In the genomic region with DNA sequence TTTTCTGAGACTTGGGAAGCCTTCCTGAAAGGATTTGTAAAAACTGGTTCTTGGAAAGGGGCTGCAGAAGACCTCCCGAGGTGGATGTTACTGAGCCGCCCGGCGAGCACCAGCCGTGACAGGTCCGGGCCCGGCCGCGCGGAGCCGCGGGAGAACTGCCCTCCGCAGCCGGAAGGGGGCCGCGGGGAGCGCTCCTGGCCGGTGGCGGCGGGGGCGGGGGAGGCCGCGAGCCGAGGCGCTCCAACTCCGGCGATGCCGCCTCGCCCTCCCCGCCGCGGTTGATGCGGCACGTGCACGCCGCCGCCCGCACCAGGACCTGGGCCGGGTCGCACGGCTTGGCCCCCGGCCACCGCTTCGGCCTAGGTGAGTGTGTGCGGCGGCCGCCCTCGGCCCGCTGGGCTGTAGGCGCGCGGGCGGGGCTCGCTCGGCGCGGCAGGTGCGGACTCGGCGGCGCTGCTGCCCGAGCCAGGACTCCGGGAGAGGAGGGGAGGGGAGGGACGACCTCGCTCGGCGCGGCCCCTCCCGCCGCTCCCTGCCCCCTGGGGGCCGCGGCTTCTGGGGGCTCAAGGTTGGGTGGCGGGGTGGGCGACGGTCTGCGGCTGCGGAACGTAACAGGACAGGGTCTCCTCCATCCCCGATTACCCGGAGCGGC, we compare ENCODE assay signal across 1 cellular context.
TF ChIP-seq lines count a peak whose summit lies in the region.

No MANE protein-coding gene starts in this region.

TF ChIP-seq in GM12878, 131 proteins besides CTCF, POLR2A, EP300 and RAD21 (continued from another document):
- TF ChIP-seq, protein P1, sequence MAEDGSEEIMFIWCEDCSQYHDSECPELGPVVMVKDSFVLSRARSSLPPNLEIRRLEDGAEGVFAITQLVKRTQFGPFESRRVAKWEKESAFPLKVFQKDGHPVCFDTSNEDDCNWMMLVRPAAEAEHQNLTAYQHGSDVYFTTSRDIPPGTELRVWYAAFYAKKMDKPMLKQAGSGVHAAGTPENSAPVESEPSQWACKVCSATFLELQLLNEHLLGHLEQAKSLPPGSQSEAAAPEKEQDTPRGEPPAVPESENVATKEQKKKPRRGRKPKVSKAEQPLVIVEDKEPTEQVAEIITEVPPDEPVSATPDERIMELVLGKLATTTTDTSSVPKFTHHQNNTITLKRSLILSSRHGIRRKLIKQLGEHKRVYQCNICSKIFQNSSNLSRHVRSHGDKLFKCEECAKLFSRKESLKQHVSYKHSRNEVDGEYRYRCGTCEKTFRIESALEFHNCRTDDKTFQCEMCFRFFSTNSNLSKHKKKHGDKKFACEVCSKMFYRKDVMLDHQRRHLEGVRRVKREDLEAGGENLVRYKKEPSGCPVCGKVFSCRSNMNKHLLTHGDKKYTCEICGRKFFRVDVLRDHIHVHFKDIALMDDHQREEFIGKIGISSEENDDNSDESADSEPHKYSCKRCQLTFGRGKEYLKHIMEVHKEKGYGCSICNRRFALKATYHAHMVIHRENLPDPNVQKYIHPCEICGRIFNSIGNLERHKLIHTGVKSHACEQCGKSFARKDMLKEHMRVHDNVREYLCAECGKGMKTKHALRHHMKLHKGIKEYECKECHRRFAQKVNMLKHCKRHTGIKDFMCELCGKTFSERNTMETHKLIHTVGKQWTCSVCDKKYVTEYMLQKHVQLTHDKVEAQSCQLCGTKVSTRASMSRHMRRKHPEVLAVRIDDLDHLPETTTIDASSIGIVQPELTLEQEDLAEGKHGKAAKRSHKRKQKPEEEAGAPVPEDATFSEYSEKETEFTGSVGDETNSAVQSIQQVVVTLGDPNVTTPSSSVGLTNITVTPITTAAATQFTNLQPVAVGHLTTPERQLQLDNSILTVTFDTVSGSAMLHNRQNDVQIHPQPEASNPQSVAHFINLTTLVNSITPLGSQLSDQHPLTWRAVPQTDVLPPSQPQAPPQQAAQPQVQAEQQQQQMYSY (CRISPR knock-in tag; IDR thresholded peaks at IDR 0.05): no peak
- TF ChIP-seq ZNF217 (IDR thresholded peaks at IDR 0.05) (0 out of 2 replicates have a peak, but pooled peaks have one; percentile 48), GATAD2B (conservative IDR thresholded peaks at IDR 0.05; ENCODE audit: low read depth) (peak; percentile 98), NR2C1 (IDR thresholded peaks at IDR 0.05) (peak; percentile 34; the same call in 1 of the 2 replicates), ZNF622 (IDR thresholded peaks at IDR 0.05) (no peak), TCF3 (IDR thresholded peaks at IDR 0.05; ENCODE audit: borderline replicate concordance, insufficient read depth, low read depth, low read length) (0 out of 2 replicates have a peak, but pooled peaks have one; percentile 20), SP1 (IDR thresholded peaks at IDR 0.05; ENCODE audit: low read depth, low read length) (no peak), HDAC6 (IDR thresholded peaks at IDR 0.05; ENCODE audit: unreplicated experiment) (no peak), STAT3 (IDR thresholded peaks at IDR 0.05; ENCODE audit: low read depth, low read length) (no peak), TCF7 (IDR thresholded peaks at IDR 0.05; ENCODE audit: borderline replicate concordance) (no peak), IKZF1 (conservative IDR thresholded peaks at IDR 0.05) (peak; percentile 90)
- TF ChIP-seq, protein P2, sequence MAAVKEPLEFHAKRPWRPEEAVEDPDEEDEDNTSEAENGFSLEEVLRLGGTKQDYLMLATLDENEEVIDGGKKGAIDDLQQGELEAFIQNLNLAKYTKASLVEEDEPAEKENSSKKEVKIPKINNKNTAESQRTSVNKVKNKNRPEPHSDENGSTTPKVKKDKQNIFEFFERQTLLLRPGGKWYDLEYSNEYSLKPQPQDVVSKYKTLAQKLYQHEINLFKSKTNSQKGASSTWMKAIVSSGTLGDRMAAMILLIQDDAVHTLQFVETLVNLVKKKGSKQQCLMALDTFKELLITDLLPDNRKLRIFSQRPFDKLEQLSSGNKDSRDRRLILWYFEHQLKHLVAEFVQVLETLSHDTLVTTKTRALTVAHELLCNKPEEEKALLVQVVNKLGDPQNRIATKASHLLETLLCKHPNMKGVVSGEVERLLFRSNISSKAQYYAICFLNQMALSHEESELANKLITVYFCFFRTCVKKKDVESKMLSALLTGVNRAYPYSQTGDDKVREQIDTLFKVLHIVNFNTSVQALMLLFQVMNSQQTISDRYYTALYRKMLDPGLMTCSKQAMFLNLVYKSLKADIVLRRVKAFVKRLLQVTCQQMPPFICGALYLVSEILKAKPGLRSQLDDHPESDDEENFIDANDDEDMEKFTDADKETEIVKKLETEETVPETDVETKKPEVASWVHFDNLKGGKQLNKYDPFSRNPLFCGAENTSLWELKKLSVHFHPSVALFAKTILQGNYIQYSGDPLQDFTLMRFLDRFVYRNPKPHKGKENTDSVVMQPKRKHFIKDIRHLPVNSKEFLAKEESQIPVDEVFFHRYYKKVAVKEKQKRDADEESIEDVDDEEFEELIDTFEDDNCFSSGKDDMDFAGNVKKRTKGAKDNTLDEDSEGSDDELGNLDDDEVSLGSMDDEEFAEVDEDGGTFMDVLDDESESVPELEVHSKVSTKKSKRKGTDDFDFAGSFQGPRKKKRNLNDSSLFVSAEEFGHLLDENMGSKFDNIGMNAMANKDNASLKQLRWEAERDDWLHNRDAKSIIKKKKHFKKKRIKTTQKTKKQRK (IDR thresholded peaks at IDR 0.05; ENCODE audit: low read depth, low read length): no peak
- TF ChIP-seq, protein P3, sequence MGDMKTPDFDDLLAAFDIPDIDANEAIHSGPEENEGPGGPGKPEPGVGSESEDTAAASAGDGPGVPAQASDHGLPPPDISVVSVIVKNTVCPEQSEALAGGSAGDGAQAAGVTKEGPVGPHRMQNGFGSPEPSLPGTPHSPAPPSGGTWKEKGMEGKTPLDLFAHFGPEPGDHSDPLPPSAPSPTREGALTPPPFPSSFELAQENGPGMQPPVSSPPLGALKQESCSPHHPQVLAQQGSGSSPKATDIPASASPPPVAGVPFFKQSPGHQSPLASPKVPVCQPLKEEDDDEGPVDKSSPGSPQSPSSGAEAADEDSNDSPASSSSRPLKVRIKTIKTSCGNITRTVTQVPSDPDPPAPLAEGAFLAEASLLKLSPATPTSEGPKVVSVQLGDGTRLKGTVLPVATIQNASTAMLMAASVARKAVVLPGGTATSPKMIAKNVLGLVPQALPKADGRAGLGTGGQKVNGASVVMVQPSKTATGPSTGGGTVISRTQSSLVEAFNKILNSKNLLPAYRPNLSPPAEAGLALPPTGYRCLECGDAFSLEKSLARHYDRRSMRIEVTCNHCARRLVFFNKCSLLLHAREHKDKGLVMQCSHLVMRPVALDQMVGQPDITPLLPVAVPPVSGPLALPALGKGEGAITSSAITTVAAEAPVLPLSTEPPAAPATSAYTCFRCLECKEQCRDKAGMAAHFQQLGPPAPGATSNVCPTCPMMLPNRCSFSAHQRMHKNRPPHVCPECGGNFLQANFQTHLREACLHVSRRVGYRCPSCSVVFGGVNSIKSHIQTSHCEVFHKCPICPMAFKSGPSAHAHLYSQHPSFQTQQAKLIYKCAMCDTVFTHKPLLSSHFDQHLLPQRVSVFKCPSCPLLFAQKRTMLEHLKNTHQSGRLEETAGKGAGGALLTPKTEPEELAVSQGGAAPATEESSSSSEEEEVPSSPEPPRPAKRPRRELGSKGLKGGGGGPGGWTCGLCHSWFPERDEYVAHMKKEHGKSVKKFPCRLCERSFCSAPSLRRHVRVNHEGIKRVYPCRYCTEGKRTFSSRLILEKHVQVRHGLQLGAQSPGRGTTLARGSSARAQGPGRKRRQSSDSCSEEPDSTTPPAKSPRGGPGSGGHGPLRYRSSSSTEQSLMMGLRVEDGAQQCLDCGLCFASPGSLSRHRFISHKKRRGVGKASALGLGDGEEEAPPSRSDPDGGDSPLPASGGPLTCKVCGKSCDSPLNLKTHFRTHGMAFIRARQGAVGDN (IDR thresholded peaks at IDR 0.05): peak; percentile 39; the same call in 1 of the 2 replicates
- TF ChIP-seq, protein P4, sequence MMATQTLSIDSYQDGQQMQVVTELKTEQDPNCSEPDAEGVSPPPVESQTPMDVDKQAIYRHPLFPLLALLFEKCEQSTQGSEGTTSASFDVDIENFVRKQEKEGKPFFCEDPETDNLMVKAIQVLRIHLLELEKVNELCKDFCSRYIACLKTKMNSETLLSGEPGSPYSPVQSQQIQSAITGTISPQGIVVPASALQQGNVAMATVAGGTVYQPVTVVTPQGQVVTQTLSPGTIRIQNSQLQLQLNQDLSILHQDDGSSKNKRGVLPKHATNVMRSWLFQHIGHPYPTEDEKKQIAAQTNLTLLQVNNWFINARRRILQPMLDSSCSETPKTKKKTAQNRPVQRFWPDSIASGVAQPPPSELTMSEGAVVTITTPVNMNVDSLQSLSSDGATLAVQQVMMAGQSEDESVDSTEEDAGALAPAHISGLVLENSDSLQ (IDR thresholded peaks at IDR 0.05): no peak
